ENCODE assay signal across 22 cellular contexts in the genomic region with DNA sequence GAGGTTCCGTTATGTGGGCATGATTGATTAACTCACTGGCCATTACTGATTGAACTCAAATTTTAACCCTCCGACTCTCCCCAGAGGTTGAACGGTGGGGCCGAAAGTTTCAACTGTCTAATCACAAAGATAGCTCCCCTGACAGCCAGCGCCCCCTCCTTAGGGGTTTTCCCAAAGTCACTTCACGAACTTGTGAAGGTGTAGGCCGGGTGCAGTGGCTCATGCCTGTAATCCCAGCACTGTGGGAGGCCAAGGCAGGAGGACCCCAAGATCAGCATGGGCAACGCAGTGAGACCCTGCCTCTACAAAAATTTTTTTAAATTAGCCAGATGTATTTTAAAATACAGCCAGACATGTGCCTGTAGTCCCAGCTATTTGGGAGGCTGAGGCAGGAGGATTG. TPM values are rescaled to one million over a fixed set of nuclear protein-coding genes. Genes with fewer than 3 reads are reported as not detected.
DNase-seq lines count a peak whose midpoint lies in the region; ATAC-seq lines count a peak whose summit lies in the region.
"Had no signal": no experiment of that assay in that cellular context is flagged by ENCODE, and none has a peak within 500 bp of the region (broad histone marks: within the 10 kb centered on the region; RNA-seq: fewer than 3 reads in every experiment).

No MANE protein-coding gene starts in this region.

- no peaks in the 10 kb centered on the region for H3K27me3 Mint-ChIP-seq in activated T-cell treated with anti-CD3 and anti-CD28 coated beads, Interleukin-2, amount 50 U/mL, for 24 hours
- H3K27me3 Mint-ChIP-seq: IgD-negative memory B cell; natural killer cell treated with Interleukin-12 subunit alpha and Interleukin-12 subunit beta and Interleukin-15 and Interleukin-18, amount 100 ng/mL, for 72 hours; progenitor cell of endocrine pancreas had no signal

- H3K27ac ChIP-seq in SJCRH30 = no peak overlapping the region
- H3K27ac ChIP-seq: SJSA1, transverse colon had no signal

- H3K27ac Mint-ChIP-seq in activated T-cell treated with anti-CD3 and anti-CD28 coated beads, Interleukin-2, amount 50 U/mL, for 24 hours = peak overlapping the region; percentile 93
- H3K27ac Mint-ChIP-seq: activated B cell treated with CpG ODN at 0.5 μM for 24 hours; GM23338; IgD-negative memory B cell; progenitor cell of endocrine pancreas; stimulated activated effector memory CD8-positive, alpha-beta T cell treated with anti-CD3 and anti-CD28 coated beads, Interleukin-12 subunit alpha, Interleukin-12 subunit beta, amount 100 ng/mL, for 72 hours had no signal

- H3K4me3 Mint-ChIP-seq in activated T-cell treated with anti-CD3 and anti-CD28 coated beads, Interleukin-2, amount 50 U/mL, for 24 hours = no peak overlapping the region
- H3K4me3 Mint-ChIP-seq: activated B cell treated with CpG ODN at 0.5 μM for 24 hours; GM23338; natural killer cell treated with Interleukin-12 subunit alpha and Interleukin-12 subunit beta and Interleukin-15 and Interleukin-18, amount 100 ng/mL, for 72 hours; stimulated activated effector memory CD8-positive, alpha-beta T cell treated with anti-CD3 and anti-CD28 coated beads, Interleukin-12 subunit alpha, Interleukin-12 subunit beta, amount 100 ng/mL, for 72 hours had no signal

- H3K4me3 ChIP-seq in SJCRH30 = no peak overlapping the region
- H3K4me3 ChIP-seq: GM23338, SJSA1, transverse colon had no signal

- peaks cover 10% of the 10 kb centered on the region; the same call in 1 of the 2 replicates for H3K4me1 ChIP-seq in SJCRH30

- peak; percentile 46 for ATAC-seq in GM18868 (IDR thresholded peaks at IDR 0.05; ENCODE audit: unreplicated experiment)
- peak; percentile 30 for ATAC-seq in HG03432 (IDR thresholded peaks at IDR 0.05; ENCODE audit: unreplicated experiment)
- ATAC-seq: GM23338; left colon; natural killer cell treated with Interleukin-12 subunit alpha and Interleukin-12 subunit beta and Interleukin-15 and Interleukin-18, amount 100 ng/mL, for 72 hours; PC-3; stimulated activated effector memory CD8-positive, alpha-beta T cell treated with anti-CD3 and anti-CD28 coated beads, Interleukin-12 subunit alpha, Interleukin-12 subunit beta, amount 100 ng/mL, for 72 hours had no signal

- H3K36me3 Mint-ChIP-seq in activated T-cell treated with anti-CD3 and anti-CD28 coated beads, Interleukin-2, amount 50 U/mL, for 24 hours (ENCODE audit: low read depth) = no peaks in the 10 kb centered on the region
- H3K36me3 Mint-ChIP-seq: natural killer cell treated with Interleukin-12 subunit alpha and Interleukin-12 subunit beta and Interleukin-15 and Interleukin-18, amount 100 ng/mL, for 72 hours; stimulated activated effector memory CD8-positive, alpha-beta T cell treated with anti-CD3 and anti-CD28 coated beads, Interleukin-12 subunit alpha, Interleukin-12 subunit beta, amount 100 ng/mL, for 72 hours had no signal

- DNase-seq in activated T-cell treated with anti-CD3 and anti-CD28 coated beads, Interleukin-2, amount 50 U/mL, for 24 hours = no peak
- no peak for DNase-seq in activated T-cell treated with anti-CD3 and anti-CD28 coated beads, Interleukin-2, amount 50 U/mL, for 1 hour
- peak; percentile 33 for DNase-seq in stimulated activated CD4-positive, alpha-beta T cell treated with anti-CD3 and anti-CD28 coated beads, Interleukin-4, amount 100 ng/mL, for 24 hours
- DNase-seq in SJCRH30 (no peak), amniotic stem cell (lab: John Stamatoyannopoulos, UW) (no peak), NCI-H1436 treated with DMSO at 0.1 percent for 48 hours (lab: John Stamatoyannopoulos, UW) (no peak)
- DNase-seq: activated B cell treated with CpG ODN at 0.5 μM for 24 hours, amygdala, caudate nucleus, left colon, MM.1S, NCI-H1694 treated with DMSO at 0.1 percent for 48 hours, PC-3, transverse colon had no signal

- H3K4me1 Mint-ChIP-seq in activated T-cell treated with anti-CD3 and anti-CD28 coated beads, Interleukin-2, amount 50 U/mL, for 24 hours (ENCODE audit: low read depth) = peaks cover 58% of the 10 kb centered on the region
- H3K4me1 Mint-ChIP-seq: activated B cell treated with CpG ODN at 0.5 μM for 24 hours had no signal

- no peaks in the 10 kb centered on the region for H3K36me3 ChIP-seq in SJCRH30
- H3K36me3 ChIP-seq: SJSA1, transverse colon had no signal

- H3K9me3 ChIP-seq in SJCRH30 (replicated peaks) = no peaks in the 10 kb centered on the region
- H3K9me3 ChIP-seq: SJSA1, transverse colon had no signal

- 0 out of 2 replicates have a peak, but pooled peaks cover 3% of the 10 kb centered on the region for H3K27me3 ChIP-seq in SJCRH30
- H3K27me3 ChIP-seq: SJSA1, transverse colon had no signal

- H3K9me3 Mint-ChIP-seq in activated T-cell treated with anti-CD3 and anti-CD28 coated beads, Interleukin-2, amount 50 U/mL, for 24 hours = no peaks in the 10 kb centered on the region
- H3K9me3 Mint-ChIP-seq: activated B cell treated with CpG ODN at 0.5 μM for 24 hours; GM23338; IgD-negative memory B cell; natural killer cell treated with Interleukin-12 subunit alpha and Interleukin-12 subunit beta and Interleukin-15 and Interleukin-18, amount 100 ng/mL, for 72 hours; stimulated activated effector memory CD8-positive, alpha-beta T cell treated with anti-CD3 and anti-CD28 coated beads, Interleukin-12 subunit alpha, Interleukin-12 subunit beta, amount 100 ng/mL, for 72 hours had no signal

RNA-seq across cellular contexts. Expression of gene RBM47, which starts 39.8 kb away (rescaled TPM):
- not detected in 2 replicates for total RNA-seq in SJCRH30 (2014; rRNA removed; shearing (Covaris generic))
